1 cellular context compared by ENCODE assay signal in genomic region chr6:148423601-148424270, GRCh38.
TF ChIP-seq lines count a peak whose summit lies in the region.

No MANE protein-coding gene starts in this region.

TF ChIP-seq in IMR-90, 13 proteins besides CTCF, POLR2A, EP300 and RAD21 (continued from another document):
- TF ChIP-seq, protein P1, sequence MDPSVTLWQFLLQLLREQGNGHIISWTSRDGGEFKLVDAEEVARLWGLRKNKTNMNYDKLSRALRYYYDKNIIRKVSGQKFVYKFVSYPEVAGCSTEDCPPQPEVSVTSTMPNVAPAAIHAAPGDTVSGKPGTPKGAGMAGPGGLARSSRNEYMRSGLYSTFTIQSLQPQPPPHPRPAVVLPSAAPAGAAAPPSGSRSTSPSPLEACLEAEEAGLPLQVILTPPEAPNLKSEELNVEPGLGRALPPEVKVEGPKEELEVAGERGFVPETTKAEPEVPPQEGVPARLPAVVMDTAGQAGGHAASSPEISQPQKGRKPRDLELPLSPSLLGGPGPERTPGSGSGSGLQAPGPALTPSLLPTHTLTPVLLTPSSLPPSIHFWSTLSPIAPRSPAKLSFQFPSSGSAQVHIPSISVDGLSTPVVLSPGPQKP (IDR thresholded peaks at IDR 0.05; ENCODE audit: borderline replicate concordance, low read depth, low read length) = no peak
- TF ChIP-seq MAZ (IDR thresholded peaks at IDR 0.05; ENCODE audit: borderline replicate concordance, low read depth, low read length) (no peak), RFX5 (IDR thresholded peaks at IDR 0.05; ENCODE audit: low read depth, low read length) (no peak), NFE2L2 (IDR thresholded peaks at IDR 0.05; ENCODE audit: low read depth, low read length) (no peak), MXI1 (IDR thresholded peaks at IDR 0.05; ENCODE audit: borderline replicate concordance, low read depth, low read length) (no peak)
